Comparison of ENCODE assay signal across 17 cellular contexts in the genomic region with DNA sequence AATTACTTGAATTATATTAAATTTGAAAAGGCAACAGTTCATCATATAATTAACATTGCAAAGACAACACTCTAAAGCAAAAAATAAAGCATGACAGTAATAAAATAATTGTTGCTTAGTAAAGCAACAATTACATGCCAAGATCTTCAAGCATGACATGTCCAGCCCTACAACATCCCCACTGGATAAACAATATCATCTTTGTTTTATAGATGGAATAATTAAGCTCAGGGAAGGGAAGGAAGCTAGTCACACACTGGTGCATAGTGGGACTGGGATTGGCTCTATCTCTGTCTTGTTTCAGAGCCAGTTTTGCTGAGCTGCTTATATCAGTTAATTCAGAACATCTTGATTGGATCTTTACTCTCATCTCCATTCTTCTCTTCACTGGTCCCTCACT. TPM values are rescaled to one million over a fixed set of nuclear protein-coding genes. Genes with fewer than 3 reads are reported as not detected.
A peak's percentile ranks its signal among the peaks of the same experiment; 100 is the strongest.
DNase-seq lines count a peak whose midpoint lies in the region; ATAC-seq lines count a peak whose summit lies in the region.
"Had no signal": no experiment of that assay in that cellular context is flagged by ENCODE, and none has a peak within 500 bp of the region (broad histone marks: within the 10 kb centered on the region; RNA-seq: fewer than 3 reads in every experiment).

No MANE protein-coding gene starts in this region.

- no peak overlapping the region for H3K4me3 Mint-ChIP-seq in activated CD8-positive, alpha-beta T cell treated with anti-CD3 and anti-CD28 coated beads, Interleukin-2, amount 10 ng/mL, durations not matched to agents 7 days and 5 days
- H3K4me3 Mint-ChIP-seq: B cell; CD8-positive, alpha-beta T cell; H9 had no signal

- no peak overlapping the region for H3K27ac Mint-ChIP-seq in activated CD8-positive, alpha-beta T cell treated with anti-CD3 and anti-CD28 coated beads, Interleukin-2, amount 10 ng/mL, durations not matched to agents 7 days and 5 days
- H3K27ac Mint-ChIP-seq: B cell; CD8-positive, alpha-beta T cell; H9 had no signal

- POLR2A ChIA-PET in activated CD8-positive, alpha-beta T cell treated with anti-CD3 and anti-CD28 coated beads, Interleukin-2, amount 10 ng/mL, durations not matched to agents 7 days and 5 days (lab: Charles Lee) = no interaction called here

- no peak for ATAC-seq in activated CD8-positive, alpha-beta T cell treated with anti-CD3 and anti-CD28 coated beads, Interleukin-2, amount 10 ng/mL, durations not matched to agents 7 days and 5 days
- no peak for ATAC-seq in HG02840 (IDR thresholded peaks at IDR 0.05; ENCODE audit: low FRiP score, unreplicated experiment)
- ATAC-seq: CD8-positive, alpha-beta T cell; GM12878 had no signal

- peaks cover 3% of the 10 kb centered on the region for H3K27me3 Mint-ChIP-seq in activated CD8-positive, alpha-beta T cell treated with anti-CD3 and anti-CD28 coated beads, Interleukin-2, amount 10 ng/mL, durations not matched to agents 7 days and 5 days (ENCODE audit: low read depth)
- H3K27me3 Mint-ChIP-seq: B cell had no signal

- CTCF ChIA-PET in activated CD8-positive, alpha-beta T cell treated with anti-CD3 and anti-CD28 coated beads, Interleukin-2, amount 10 ng/mL, durations not matched to agents 7 days and 5 days (lab: Charles Lee) = no interaction called here

- no peaks in the 10 kb centered on the region for H3K9me3 Mint-ChIP-seq in activated CD8-positive, alpha-beta T cell treated with anti-CD3 and anti-CD28 coated beads, Interleukin-2, amount 10 ng/mL, durations not matched to agents 7 days and 5 days (ENCODE audit: insufficient read depth)
- H3K9me3 Mint-ChIP-seq: CD8-positive, alpha-beta T cell; H9 had no signal

- H3K36me3 Mint-ChIP-seq in activated CD8-positive, alpha-beta T cell treated with anti-CD3 and anti-CD28 coated beads, Interleukin-2, amount 10 ng/mL, durations not matched to agents 7 days and 5 days (ENCODE audit: low read depth) = no peaks in the 10 kb centered on the region
- H3K36me3 Mint-ChIP-seq: CD8-positive, alpha-beta T cell had no signal

- DNase-seq in COLO829 (ENCODE audit: low spot score) (peak; percentile 34), globus pallidus (ENCODE audit: low spot score) (peak; percentile 70), pons (ENCODE audit: low spot score) (peak; percentile 67), mesenteric fat pad (ENCODE audit: low spot score) (no peak), SKM-1 (lab: John Stamatoyannopoulos, UW; ENCODE audit: unreplicated experiment) (no peak)
- DNase-seq in activated CD8-positive, alpha-beta T cell treated with anti-CD3 and anti-CD28 coated beads, Interleukin-2, amount 10 ng/mL, durations not matched to agents 7 days and 5 days = no peak
- DNase-seq: 8988T; CD8-positive, alpha-beta T cell; COR-L47; DMS 273 treated with DMSO at 0.1 percent for 48 hours; DMS53; DND-41; EL; H9 had no signal

- H3K4me1 Mint-ChIP-seq in activated CD8-positive, alpha-beta T cell treated with anti-CD3 and anti-CD28 coated beads, Interleukin-2, amount 10 ng/mL, durations not matched to agents 7 days and 5 days (ENCODE audit: low read depth) = no peaks in the 10 kb centered on the region
- H3K4me1 Mint-ChIP-seq: B cell had no signal

RNA-seq across cellular contexts. Expression of a gene that starts 49.9 kb away (rescaled TPM):
- 1 to 10 TPM in 1 of 2 experiments, under 1 TPM in 1; 0.76 to 1.0 TPM for total RNA-seq in activated CD8-positive, alpha-beta T cell treated with anti-CD3 and anti-CD28 coated beads, Interleukin-2, amount 10 ng/mL, durations not matched to agents 7 days and 5 days
- 29.4 TPM for total RNA-seq in mesenteric fat pad
- total RNA-seq: B cell had no signal

Comparison
In these comparisons a context has a peak if more than half of its experiments do, and no peak if none do; other contexts are left out.
1. DNase-seq: peak in COLO829 (single experiment), globus pallidus (single experiment) and pons (single experiment); none in activated CD8-positive, alpha-beta T cell treated with anti-CD3 and anti-CD28 coated beads, Interleukin-2, amount 10 ng/mL, durations not matched to agents 7 days and 5 days (single experiment), mesenteric fat pad (single experiment) and SKM-1 (single experiment).
2. RNA of a gene that starts 49.9 kb away (total RNA-seq): 29.4 TPM in mesenteric fat pad (single experiment); 0.76 to 1.0 TPM in activated CD8-positive, alpha-beta T cell treated with anti-CD3 and anti-CD28 coated beads, Interleukin-2, amount 10 ng/mL, durations not matched to agents 7 days and 5 days; every median in the first group is over 10 times any median in the second.